8 cellular contexts compared by ENCODE assay signal in genomic region chr17:75633484-75634375, GRCh38. TPM values are rescaled to one million over a fixed set of nuclear protein-coding genes. Genes with fewer than 3 reads are reported as not detected.
DNase-seq lines count a peak whose midpoint lies in the region; ATAC-seq, FAIRE-seq and TF ChIP-seq lines count a peak whose summit lies in the region.

No MANE protein-coding gene starts in this region.

- no peaks in the 10 kb centered on the region for H3K79me1 ChIP-seq in H1 (ENCODE audit: low read depth, low read length)

- no peak overlapping the region for H2BK20ac ChIP-seq in H1 (ENCODE audit: low read length)

- no peak overlapping the region for H3K56ac ChIP-seq in H1 (replicated peaks; ENCODE audit: insufficient read length, low read depth, low read length)

- peak; percentile 79 for TF ChIP-seq CTCF in AG09319 (IDR thresholded peaks at IDR 0.05; ENCODE audit: low read depth, low read length)
- peak; percentile 77 to 86 (median 80) for TF ChIP-seq CTCF in HCT116 (IDR thresholded peaks at IDR 0.05 in 2 of 3, conservative IDR thresholded peaks at IDR 0.05 in 1 of 3; ENCODE audit: borderline replicate concordance in 1 of 3, insufficient read depth in 1 of 3, low read depth in 2 of 3, low read length in 2 of 3)
- TF ChIP-seq CTCF in H1 (IDR thresholded peaks at IDR 0.05; ENCODE audit: control extremely low read depth in 1 of 3, insufficient read depth in 1 of 3, low read depth in 1 of 3, low read length in 3 of 3) = peak; percentile 63 to 79 (median 77)
- TF ChIP-seq CTCF in lung (IDR thresholded peaks at IDR 0.05; ENCODE audit: control extremely low read depth, extremely low read depth) = no peak

- ATAC-seq in HCT116 = peak; percentile 76
- ATAC-seq in lung (ENCODE audit: insufficient read depth, low FRiP score) = peak; percentile 75
- ATAC-seq in GM18498 (IDR thresholded peaks at IDR 0.05; ENCODE audit: unreplicated experiment) = no peak

- no peak overlapping the region for H4K8ac ChIP-seq in H1 (ENCODE audit: extremely low read depth, insufficient read depth, low read length)

- no peak overlapping the region for H2BK120ac ChIP-seq in H1 (replicated peaks; ENCODE audit: low read depth, low read length)

- POLR2A ChIA-PET in HCT116 (lab: Charles Lee) (interaction anchor here (1.0 to 2.4 kb wide), 5 partner anchors 9 to 146 kb away, joined by 3 to 17 read pairs (median 5); a partner anchor contains a TSS), H1 (lab: Charles Lee; ENCODE audit: partially characterized antibody) (interaction anchor here (0.8 to 3.4 kb wide), 21 partner anchors 9 to 1196 kb away, joined by 3 to 19 read pairs (median 4); partner anchors contain the start of genes RECQL5 and SAP30BP)

- no peak overlapping the region for H3K23ac ChIP-seq in H1 (ENCODE audit: insufficient read length)

- H3K23me2 ChIP-seq in H1 (ENCODE audit: low read depth, low read length) = no peaks in the 10 kb centered on the region

- H2BK15ac ChIP-seq in H1 (ENCODE audit: low read length) = no peak overlapping the region

- H3K9me2 ChIP-seq in HCT116 (ENCODE audit: insufficient read depth) = no peaks in the 10 kb centered on the region

- H3K9ac ChIP-seq in HCT116 (ENCODE audit: low read length) (peak overlapping the region; percentile 47), H1 (replicated peaks in 1 of 4; ENCODE audit: extremely low read depth in 1 of 4, low read depth in 3 of 4, low read length in 3 of 4) (no peak overlapping the region)

- 0 out of 2 replicates have a peak overlapping the region, but pooled peaks have one; percentile 28 for H3K18ac ChIP-seq in H1 (ENCODE audit: extremely low read depth, low read length)

- peak overlapping the region; percentile 60 for H3K4me2 ChIP-seq in HCT116 (ENCODE audit: low read length)
- peak overlapping the region; percentile 20 to 54 for H3K4me2 ChIP-seq in H1 (ENCODE audit: insufficient read depth in 1 of 2, low read depth in 2 of 2, low read length in 2 of 2)

- H3K79me2 ChIP-seq in HCT116 (ENCODE audit: insufficient read depth, low read length) (no peaks in the 10 kb centered on the region), H1 (ENCODE audit: control insufficient read depth in 1 of 2, insufficient read depth in 2 of 2, low read length in 2 of 2) (no peaks in the 10 kb centered on the region)

- no peaks in the 10 kb centered on the region for H3K27me3 ChIP-seq in HCT116 (ENCODE audit: insufficient read depth, low read length)
- no peaks in the 10 kb centered on the region for H3K27me3 ChIP-seq in H1 (replicated peaks in 1 of 4; ENCODE audit: control insufficient read depth in 3 of 4, extremely low read depth in 1 of 4, insufficient read depth in 3 of 4, low read length in 3 of 4)
- no peaks in the 10 kb centered on the region for H3K27me3 ChIP-seq in lung (ENCODE audit: control insufficient read depth, insufficient read depth)

- H2AK5ac ChIP-seq in H1 (ENCODE audit: low read depth, low read length) = no peak overlapping the region

- peak overlapping the region in 1 of 2 experiments; percentile 6; a peak in 1 of 4 replicates for H3K4me3 ChIP-seq in HCT116 (replicated peaks in 1 of 2; ENCODE audit: low read depth in 1 of 2, low read length in 2 of 2)
- H3K4me3 ChIP-seq in H1 (ENCODE audit: extremely low read depth in 1 of 4, insufficient read depth in 2 of 4, low read depth in 3 of 4, low read length in 4 of 4) = peak overlapping the region in 1 of 4 experiments; percentile 16; a peak in 3 of 8 replicates
- no peak overlapping the region for H3K4me3 ChIP-seq in lung

- TF ChIP-seq RAD21 in HCT116 (IDR thresholded peaks at IDR 0.05; ENCODE audit: low read depth) = no peak; the same call in none of the 2 replicates
- peak; percentile 23 to 46; a peak in 3 of 4 replicates for TF ChIP-seq RAD21 in H1 (IDR thresholded peaks at IDR 0.05 in 1 of 2, conservative IDR thresholded peaks at IDR 0.05 in 1 of 2; ENCODE audit: low read depth in 2 of 2, low read length in 2 of 2)

- no peak overlapping the region for H3K14ac ChIP-seq in H1 (ENCODE audit: insufficient read length)

- WGBS in H1 (ENCODE audit: extremely low coverage in 1 of 2, insufficient coverage in 1 of 2, insufficient read length in 1 of 2, insufficient replicate concordance in 2 of 2, low coverage in 1 of 2, low lambda C conversion rate in 2 of 2, missing lambda C conversion rate in 1 of 2), 2 experiments = 25% methylated on average over 27 of the region's 28 CpGs; no CpG with 5 or more reads in 1 of the 2 experiments
- WGBS in lung, 2 donors = 18 to 26% methylated on average over 28 of the region's 28 CpGs

- RAD21 ChIA-PET in HCT116 (lab: Charles Lee; ENCODE audit: low non-redundant PET in 1 of 2, low total read pairs in 2 of 2, uncharacterized antibody in 2 of 2, unreplicated experiment in 2 of 2) = interaction anchor here (0.9 to 2.8 kb wide), 12 partner anchors 13 to 116 kb away, joined by 3 to 18 read pairs (median 6); no protein-coding TSS in a partner anchor

- no peaks in the 10 kb centered on the region for H4K20me1 ChIP-seq in HCT116 (ENCODE audit: insufficient read depth)
- peaks cover 5 to 20% of the 10 kb centered on the region in 2 experiments for H4K20me1 ChIP-seq in H1 (replicated peaks in 1 of 2; ENCODE audit: control insufficient read depth in 1 of 2, insufficient read depth in 2 of 2, low read length in 2 of 2)

- no TSS peak for BruUV-seq in HCT116 (replicated peaks; lab: Mats Ljungman, UMichigan)

- intact Hi-C loops in HCT116 (cut with micrococcal nuclease) = loop anchor here (1.0 to 5.0 kb wide), 3 partner anchors 20 to 116 kb away; partner anchors contain the start of genes CASKIN2 and TSEN54

- no peak overlapping the region for H4K91ac ChIP-seq in H1 (replicated peaks; ENCODE audit: insufficient read length, low read length)

- H4K5ac ChIP-seq in H1 (ENCODE audit: insufficient read length, low read depth, low read length) = no peak overlapping the region

- TF ChIP-seq POLR2A in HCT116 (IDR thresholded peaks at IDR 0.05; ENCODE audit: borderline replicate concordance, extremely low read depth, insufficient read depth, insufficient read length) = no peak
- TF ChIP-seq POLR2A in H1 (IDR thresholded peaks at IDR 0.05; ENCODE audit: control extremely low read depth in 1 of 2, low read depth in 2 of 2, low read length in 2 of 2) = no peak

- no peak for TF ChIP-seq EP300 in H1 (IDR thresholded peaks at IDR 0.05; ENCODE audit: borderline replicate concordance in 1 of 2, low read depth in 2 of 2, low read length in 2 of 2)

- H2BK5ac ChIP-seq in H1 (ENCODE audit: low read depth, low read length) = no peak overlapping the region

- peak; percentile 77 for DNase-seq in AG09319 (ENCODE audit: extremely low read depth, low read depth)
- peak; percentile 80 for DNase-seq in HCT116 (ENCODE audit: low read depth, low spot score)
- peak; percentile 91 for DNase-seq in NCI-H510A (lab: John Stamatoyannopoulos, UW)
- DNase-seq in activated CD4-positive, alpha-beta T cell treated with anti-CD3 and anti-CD28 coated beads, Interleukin-2, amount 50 U/mL, for 48 hours = peak; percentile 53 to 59
- peak; percentile 74 to 92 for DNase-seq in H1 (ENCODE audit: low read depth in 1 of 2, low spot score in 2 of 2)
- DNase-seq in lung (ENCODE audit: low spot score) = peak; percentile 90
- peak; percentile 17 to 26 (median 21) for DNase-seq in stimulated activated CD4-positive, alpha-beta T cell treated with anti-CD3 and anti-CD28 coated beads, TNF-alpha, amount 100 ng/mL, for 4 hours (ENCODE audit: low read depth in 3 of 3)

- H3K9me3 ChIP-seq in HCT116 (ENCODE audit: control insufficient read depth in 1 of 2, insufficient read depth in 1 of 2, low read depth in 1 of 2, low read length in 2 of 2) (no peaks in the 10 kb centered on the region), H1 (ENCODE audit: insufficient read depth in 2 of 2, low read depth in 1 of 2, low read length in 1 of 2) (no peaks in the 10 kb centered on the region), lung (ENCODE audit: control insufficient read depth in 2 of 2, insufficient read depth in 1 of 2, low read length in 1 of 2) (no peaks in the 10 kb centered on the region)

- peak overlapping the region; percentile 73 for H3K27ac ChIP-seq in HCT116 (ENCODE audit: low read depth, low read length)
- no peak overlapping the region for H3K27ac ChIP-seq in H1 (ENCODE audit: low read depth, low read length)
- H3K27ac ChIP-seq in lung (ENCODE audit: low read depth in 1 of 2, low read length in 1 of 2) = peak overlapping the region; percentile 82 to 87

- H2AFZ ChIP-seq in HCT116 (ENCODE audit: low read depth, low read length, poor library complexity, severe bottlenecking) (no peak overlapping the region), H1 (ENCODE audit: low read length) (no peak overlapping the region)

- H3K36me3 ChIP-seq in HCT116 (ENCODE audit: control insufficient read depth in 1 of 2, insufficient read depth in 2 of 2, low read length in 2 of 2) (0 out of 4 replicates have a peak, but pooled peaks cover 0 to 2% of the 10 kb centered on the region in 2 experiments), H1 (ENCODE audit: control insufficient read depth in 2 of 4, insufficient read depth in 4 of 4, low read length in 3 of 4) (peaks cover 0 to 3% (median under 1%) of the 10 kb centered on the region in 4 experiments; a peak in 2 of 8 replicates), lung (ENCODE audit: control insufficient read depth in 2 of 2, insufficient read depth in 2 of 2, low read length in 2 of 2) (peaks cover 0 to 10% of the 10 kb centered on the region in 2 donors)

- CTCF ChIA-PET in HCT116 (lab: Charles Lee) = interaction anchor here (0.8 to 2.8 kb wide), 44 partner anchors 8 to 209 kb away, joined by 3 to 169 read pairs (median 6); partner anchors contain the start of genes GALK1, ITGB4, RECQL5 and SAP30BP
- CTCF ChIA-PET in H1 (lab: Charles Lee; ENCODE audit: partially characterized antibody) = interaction anchor here (0.6 to 59.2 kb wide), 58 partner anchors 10 to 403 kb away, joined by 3 to 2200 read pairs (median 5); partner anchors contain the start of genes RECQL5, SAP30BP, SMIM5 and TSEN54

- H3K4me1 ChIP-seq in HCT116 (ENCODE audit: control insufficient read depth in 1 of 2, insufficient read depth in 2 of 2, low read length in 2 of 2) (peaks cover 15 to 22% of the 10 kb centered on the region in 2 experiments), H1 (replicated peaks in 1 of 4; ENCODE audit: control insufficient read depth in 3 of 4, insufficient read depth in 4 of 4, low read length in 3 of 4) (peaks cover 0 to 16% (median 11%) of the 10 kb centered on the region in 4 experiments; a peak in 5 of 7 replicates), lung (ENCODE audit: control insufficient read depth in 2 of 2, insufficient read depth in 2 of 2, low read length in 2 of 2) (peaks cover 6 to 14% of the 10 kb centered on the region in 2 donors)

- peak; percentile 82 for FAIRE-seq in H1 (lab: Jason Lieb, UNC)

- H2BK12ac ChIP-seq in H1 (ENCODE audit: low read depth, low read length) = 0 out of 2 replicates have a peak overlapping the region, but pooled peaks have one; percentile 4

- no peak overlapping the region for H3K4ac ChIP-seq in H1 (replicated peaks; ENCODE audit: insufficient read length, low read depth, low read length)

RNA-seq across cellular contexts. Expression of gene SMIM5, which starts 0.5 kb away (rescaled TPM):
- 0.12 TPM for total RNA-seq in HCT116 (2021; ENCODE audit: unreplicated experiment)
- 0.79 and 1.0 TPM in 2 replicates for polyA plus RNA-seq in HCT116 (2012)
- not detected in 2 replicates for total RNA-seq in H1 (2021; fragmentation: NEBNext Ultra II Directional; extraction: Animal tissue kit (Norgen Biotek cat#: 25700))
- not detected in 2 replicates for polyA plus RNA-seq in H1 (2011; rRNA removed)
- not detected for polyA plus RNA-seq in H1 (2011; cell fraction: cytosol; rRNA removed)
- polyA plus RNA-seq in H1 (2011; cell fraction: nucleus; rRNA removed) = 0.14 TPM
- 0.07 to 0.79 TPM (median 0.30 TPM) in 4 replicates for polyA plus RNA-seq in H1 (2012, experiment 1 of 2)
- 0.08 TPM for polyA plus RNA-seq in H1 (2012, experiment 2 of 2)
- polyA plus RNA-seq in H1 (2013, experiment 1 of 2) = not detected
- polyA plus RNA-seq in H1 (2013, experiment 2 of 2) = not detected
- polyA minus RNA-seq in H1 (2011; rRNA and poly(A)+ RNA removed) = not detected in 2 replicates
- polyA minus RNA-seq in H1 (2011; cell fraction: cytosol; rRNA and poly(A)+ RNA removed) = not detected
- not detected for polyA minus RNA-seq in H1 (2011; cell fraction: nucleus; rRNA and poly(A)+ RNA removed)
- 1 to 10 TPM; 5.5 to 7.5 TPM for total RNA-seq in lung
- polyA plus RNA-seq in lung = 1 to 10 TPM; 2.2 to 2.3 TPM

RNA-seq across cellular contexts. Expression of gene RECQL5, which starts 33.2 kb away (rescaled TPM):
- total RNA-seq in HCT116 (2021; ENCODE audit: unreplicated experiment) (83.3 TPM), lung (10 to 100 TPM; 31.2 to 32.5 TPM)
- polyA plus RNA-seq in HCT116 (2012) = 55.3 and 61.6 TPM in 2 replicates
- 40.7 and 41.1 TPM in 2 replicates for total RNA-seq in H1 (2021; fragmentation: NEBNext Ultra II Directional; extraction: Animal tissue kit (Norgen Biotek cat#: 25700))
- polyA plus RNA-seq in H1 (2011; rRNA removed) (15.1 and 34.9 TPM in 2 replicates), lung (10 to 100 TPM; 16.4 to 28.5 TPM)
- 32.7 TPM for polyA plus RNA-seq in H1 (2011; cell fraction: cytosol; rRNA removed)
- 166 TPM for polyA plus RNA-seq in H1 (2011; cell fraction: nucleus; rRNA removed)
- polyA plus RNA-seq in H1 (2012, experiment 1 of 2) = 29.1 to 42.9 TPM (median 40.6 TPM) in 4 replicates
- polyA plus RNA-seq in H1 (2012, experiment 2 of 2) = 39.8 TPM
- 27.4 TPM for polyA plus RNA-seq in H1 (2013, experiment 1 of 2)
- 25.6 TPM for polyA plus RNA-seq in H1 (2013, experiment 2 of 2)
- polyA minus RNA-seq in H1 (2011; rRNA and poly(A)+ RNA removed) = 34.6 and 39.9 TPM in 2 replicates
- 35.7 TPM for polyA minus RNA-seq in H1 (2011; cell fraction: cytosol; rRNA and poly(A)+ RNA removed)
- polyA minus RNA-seq in H1 (2011; cell fraction: nucleus; rRNA and poly(A)+ RNA removed) = 79.5 TPM

RNA-seq across cellular contexts. Expression of gene SAP30BP, which starts 33.4 kb away (rescaled TPM):
- 149 TPM for total RNA-seq in HCT116 (2021; ENCODE audit: unreplicated experiment)
- 107 and 111 TPM in 2 replicates for polyA plus RNA-seq in HCT116 (2012)
- total RNA-seq in H1 (2021; fragmentation: NEBNext Ultra II Directional; extraction: Animal tissue kit (Norgen Biotek cat#: 25700)) = 79.9 and 81.5 TPM in 2 replicates
- polyA plus RNA-seq in H1 (2011; rRNA removed) = 63.3 and 82.1 TPM in 2 replicates
- polyA plus RNA-seq in H1 (2011; cell fraction: cytosol; rRNA removed) = 88.6 TPM
- polyA plus RNA-seq in H1 (2011; cell fraction: nucleus; rRNA removed) = 167 TPM
- polyA plus RNA-seq in H1 (2012, experiment 1 of 2) = 60.3 to 81.1 TPM (median 73.3 TPM) in 4 replicates
- 72.8 TPM for polyA plus RNA-seq in H1 (2012, experiment 2 of 2)
- 55.3 TPM for polyA plus RNA-seq in H1 (2013, experiment 1 of 2)
- 51.7 TPM for polyA plus RNA-seq in H1 (2013, experiment 2 of 2)
- polyA minus RNA-seq in H1 (2011; rRNA and poly(A)+ RNA removed) = 44.8 and 47.0 TPM in 2 replicates
- 35.2 TPM for polyA minus RNA-seq in H1 (2011; cell fraction: cytosol; rRNA and poly(A)+ RNA removed)
- 50.9 TPM for polyA minus RNA-seq in H1 (2011; cell fraction: nucleus; rRNA and poly(A)+ RNA removed)
- total RNA-seq in lung = 10 to 100 TPM; 46.5 to 82.9 TPM
- polyA plus RNA-seq in lung = 10 to 100 TPM; 71.9 to 82.8 TPM

RNA-seq across cellular contexts. Expression of gene MYO15B, which starts 46.1 kb away (rescaled TPM):
- 30.3 TPM for total RNA-seq in HCT116 (2021; ENCODE audit: unreplicated experiment)
- 24.7 and 39.5 TPM in 2 replicates for polyA plus RNA-seq in HCT116 (2012)
- total RNA-seq in H1 (2021; fragmentation: NEBNext Ultra II Directional; extraction: Animal tissue kit (Norgen Biotek cat#: 25700)) = 11.2 and 13.8 TPM in 2 replicates
- 7.1 and 15.1 TPM in 2 replicates for polyA plus RNA-seq in H1 (2011; rRNA removed)
- 12.4 TPM for polyA plus RNA-seq in H1 (2011; cell fraction: cytosol; rRNA removed)
- 107 TPM for polyA plus RNA-seq in H1 (2011; cell fraction: nucleus; rRNA removed)
- 9.4 to 17.6 TPM (median 14.5 TPM) in 4 replicates for polyA plus RNA-seq in H1 (2012, experiment 1 of 2)
- polyA plus RNA-seq in H1 (2012, experiment 2 of 2) = 5.4 TPM
- 5.8 TPM for polyA plus RNA-seq in H1 (2013, experiment 1 of 2)
- polyA plus RNA-seq in H1 (2013, experiment 2 of 2) = 4.9 TPM
- polyA minus RNA-seq in H1 (2011; rRNA and poly(A)+ RNA removed) = 4.1 and 7.9 TPM in 2 replicates
- 12.5 TPM for polyA minus RNA-seq in H1 (2011; cell fraction: cytosol; rRNA and poly(A)+ RNA removed)
- polyA minus RNA-seq in H1 (2011; cell fraction: nucleus; rRNA and poly(A)+ RNA removed) = 40.4 TPM
- 100 to 1,000 TPM; 194 to 197 TPM for total RNA-seq in lung
- polyA plus RNA-seq in lung = 100 to 1,000 TPM in 1 of 2 donors, 10 to 100 TPM in 1; 84.5 to 141 TPM

Comparison
In these comparisons a context has a peak if more than half of its experiments do, and no peak if none do; other contexts are left out.
1. DNase-seq: peak in every context shown above with its lines; median percentile 91 in NCI-H510A; 90 in lung; 83 in H1; 80 in HCT116; 77 in AG09319; 56 in activated CD4-positive, alpha-beta T cell treated with anti-CD3 and anti-CD28 coated beads, Interleukin-2, amount 50 U/mL, for 48 hours; 21 in stimulated activated CD4-positive, alpha-beta T cell treated with anti-CD3 and anti-CD28 coated beads, TNF-alpha, amount 100 ng/mL, for 4 hours.